ENCODE assay signal across 17 cellular contexts in genomic region chrX:43552166-43552565, GRCh38.
DNase-seq lines count a peak whose midpoint lies in the region; ATAC-seq, FAIRE-seq and TF ChIP-seq lines count a peak whose summit lies in the region.
"Had no signal": no experiment of that assay in that cellular context is flagged by ENCODE, and none has a peak within 500 bp of the region (broad histone marks: within the 10 kb centered on the region; RNA-seq: fewer than 3 reads in every experiment).

No MANE protein-coding gene starts in this region.

- no peak overlapping the region for H4K5ac ChIP-seq in H9 (ENCODE audit: insufficient read length, low read depth, low read length)

- peaks cover 40 to 49% of the 10 kb centered on the region in 2 experiments for H3K4me1 Mint-ChIP-seq in H9
- H3K4me1 Mint-ChIP-seq in activated CD4-positive, alpha-beta memory T cell treated with anti-CD3 and anti-CD28 coated beads, Interleukin-2, amount 10 ng/mL, durations not matched to agents 7 days and 5 days, result peaks cover 1% of the 10 kb centered on the region

- TF ChIP-seq CTCF in H9 (conservative IDR thresholded peaks at IDR 0.05) (no peak), RWPE2 (IDR thresholded peaks at IDR 0.05; ENCODE audit: poor library complexity, severe bottlenecking) (no peak), pancreas (IDR thresholded peaks at IDR 0.05) (no peak), right atrium auricular region (IDR thresholded peaks at IDR 0.05) (no peak)

- no peaks in the 10 kb centered on the region for H3K79me2 ChIP-seq in H9 (ENCODE audit: insufficient read depth, low read length)

- no peak overlapping the region for H2BK15ac ChIP-seq in H9 (ENCODE audit: low read depth, low read length)

- no peak overlapping the region for H3K4me3 Mint-ChIP-seq in H9
- H3K4me3 Mint-ChIP-seq in activated CD4-positive, alpha-beta memory T cell treated with anti-CD3 and anti-CD28 coated beads, Interleukin-2, amount 10 ng/mL, durations not matched to agents 7 days and 5 days, result no peak overlapping the region
- H3K4me3 Mint-ChIP-seq: activated CD8-positive, alpha-beta T cell treated with anti-CD3 and anti-CD28 coated beads for 36 hours; stimulated activated memory B cell treated with anti-CD40 and anti-IgM and Interleukin-4, amounts not matched to agents 10 μg/mL and 1 μg/mL and 100 μg/mL, for 72 hours had no signal

- H2BK12ac ChIP-seq in H9 (ENCODE audit: insufficient read length, low read depth, low read length), result no peak overlapping the region

- H3K27ac Mint-ChIP-seq in H9, result 0 out of 7 replicates have a peak overlapping the region, but pooled peaks of 1 of the 3 experiments have one; percentile 88
- H3K27ac Mint-ChIP-seq in activated CD4-positive, alpha-beta memory T cell treated with anti-CD3 and anti-CD28 coated beads, Interleukin-2, amount 10 ng/mL, durations not matched to agents 7 days and 5 days, result no peak overlapping the region
- H3K27ac Mint-ChIP-seq: activated CD8-positive, alpha-beta T cell treated with anti-CD3 and anti-CD28 coated beads for 36 hours; stimulated activated memory B cell treated with anti-CD40 and anti-IgM and Interleukin-4, amounts not matched to agents 10 μg/mL and 1 μg/mL and 100 μg/mL, for 72 hours had no signal

- no peak overlapping the region for H4K91ac ChIP-seq in H9 (ENCODE audit: insufficient read length, low read depth, low read length)

- H3K56ac ChIP-seq in H9 (ENCODE audit: insufficient read length, low read depth, low read length), result no peak overlapping the region

- intact Hi-C loops in pancreas (cut with DNase I), result no loop called here

- no peak overlapping the region for H4K8ac ChIP-seq in H9 (replicated peaks; ENCODE audit: insufficient read length, low read depth, low read length)

- H3K18ac ChIP-seq in H9 (ENCODE audit: insufficient read length, low read depth, low read length), result no peak overlapping the region

- H3K9me3 Mint-ChIP-seq in H9, result peaks cover 4 to 55% of the 10 kb centered on the region in 2 experiments
- H3K9me3 Mint-ChIP-seq in activated CD4-positive, alpha-beta memory T cell treated with anti-CD3 and anti-CD28 coated beads, Interleukin-2, amount 10 ng/mL, durations not matched to agents 7 days and 5 days, result no peaks in the 10 kb centered on the region
- H3K9me3 Mint-ChIP-seq: activated CD8-positive, alpha-beta T cell treated with anti-CD3 and anti-CD28 coated beads for 36 hours had no signal

- CTCF ChIA-PET in activated CD4-positive, alpha-beta memory T cell treated with anti-CD3 and anti-CD28 coated beads, Interleukin-2, amount 10 ng/mL, durations not matched to agents 7 days and 5 days (lab: Charles Lee), result no interaction called here

- ATAC-seq in RWPE2 (ENCODE audit: low read depth) (peak; percentile 94), pancreas (peak; percentile 80 to 88 (median 83))
- ATAC-seq: activated CD8-positive, alpha-beta T cell treated with anti-CD3 and anti-CD28 coated beads for 36 hours; stimulated activated memory B cell treated with anti-CD40 and anti-IgM and Interleukin-4, amounts not matched to agents 10 μg/mL and 1 μg/mL and 100 μg/mL, for 72 hours had no signal

- no peaks in the 10 kb centered on the region for H3K27me3 Mint-ChIP-seq in H9 (ENCODE audit: low read depth)
- no peaks in the 10 kb centered on the region for H3K27me3 Mint-ChIP-seq in activated CD4-positive, alpha-beta memory T cell treated with anti-CD3 and anti-CD28 coated beads, Interleukin-2, amount 10 ng/mL, durations not matched to agents 7 days and 5 days
- H3K27me3 Mint-ChIP-seq: activated CD8-positive, alpha-beta T cell treated with anti-CD3 and anti-CD28 coated beads for 36 hours; stimulated activated memory B cell treated with anti-CD40 and anti-IgM and Interleukin-4, amounts not matched to agents 10 μg/mL and 1 μg/mL and 100 μg/mL, for 72 hours had no signal

- peaks cover 0 to 13% (median 12%) of the 10 kb centered on the region in 3 experiments; a peak in 4 of 7 replicates for H3K36me3 Mint-ChIP-seq in H9 (ENCODE audit: insufficient read depth in 1 of 3, low read depth in 3 of 3)
- no peaks in the 10 kb centered on the region for H3K36me3 Mint-ChIP-seq in activated CD4-positive, alpha-beta memory T cell treated with anti-CD3 and anti-CD28 coated beads, Interleukin-2, amount 10 ng/mL, durations not matched to agents 7 days and 5 days (ENCODE audit: low read depth)
- H3K36me3 Mint-ChIP-seq: stimulated activated memory B cell treated with anti-CD40 and anti-IgM and Interleukin-4, amounts not matched to agents 10 μg/mL and 1 μg/mL and 100 μg/mL, for 72 hours had no signal

- POLR2A ChIA-PET in activated CD4-positive, alpha-beta memory T cell treated with anti-CD3 and anti-CD28 coated beads, Interleukin-2, amount 10 ng/mL, durations not matched to agents 7 days and 5 days (lab: Charles Lee), result no interaction called here

- H2BK5ac ChIP-seq in H9 (ENCODE audit: insufficient read length, low read length), result no peak overlapping the region

- peak; percentile 91 for FAIRE-seq in pancreas (lab: Jason Lieb, UNC)

- DNase-seq in H9 (no peak), RWPE2 (ENCODE audit: low spot score) (no peak), glomerular visceral epithelial cell (ENCODE audit: extremely low spot score) (peak; percentile 57), pancreas (no peak), NOMO-1 treated with DMSO at 0.1 percent for 48 hours (lab: John Stamatoyannopoulos, UW; ENCODE audit: unreplicated experiment) (no peak), NK-92 (lab: John Stamatoyannopoulos, UW; ENCODE audit: unreplicated experiment) (no peak), right atrium auricular region (ENCODE audit: low spot score) (no peak)
- DNase-seq in activated CD4-positive, alpha-beta memory T cell treated with anti-CD3 and anti-CD28 coated beads, Interleukin-2, amount 10 ng/mL, durations not matched to agents 7 days and 5 days, result no peak
- DNase-seq: activated CD8-positive, alpha-beta T cell treated with anti-CD3 and anti-CD28 coated beads for 36 hours; activated effector memory CD4-positive, alpha-beta T cell treated with Interleukin-2 at 50 U/mL for 16 hours; BE2C; NCI-H1417 treated with DMSO at 0.1 percent for 48 hours; NCI-H446 had no signal

- H3K23ac ChIP-seq in H9 (ENCODE audit: insufficient read length, low read depth, low read length), result no peak overlapping the region

- H2AK5ac ChIP-seq in H9 (ENCODE audit: insufficient read length, low read length), result no peak overlapping the region

- H3K36me3 ChIP-seq in RWPE2 (ENCODE audit: low read depth) (no peaks in the 10 kb centered on the region), pancreas (no peaks in the 10 kb centered on the region), right atrium auricular region (no peaks in the 10 kb centered on the region)
- H3K36me3 ChIP-seq: ascending aorta, BE2C, HAP-1 had no signal

- H2BK120ac ChIP-seq in H9 (ENCODE audit: low read depth, low read length, poor library complexity, severe bottlenecking), result no peak overlapping the region

- no peak overlapping the region for H3K14ac ChIP-seq in H9 (ENCODE audit: insufficient read depth, low read length)

- H3K9me3 ChIP-seq in H9 (ENCODE audit: control insufficient read depth, low read depth, low read length), result no peaks in the 10 kb centered on the region
- no peaks in the 10 kb centered on the region for H3K9me3 ChIP-seq in RWPE2 (ENCODE audit: severe bottlenecking)
- no peaks in the 10 kb centered on the region for H3K9me3 ChIP-seq in pancreas
- H3K9me3 ChIP-seq in right atrium auricular region, result no peaks in the 10 kb centered on the region
- H3K9me3 ChIP-seq: ascending aorta, BE2C, HAP-1 had no signal

- H3K27me3 ChIP-seq in H9 (ENCODE audit: insufficient read depth, low read length), result no peaks in the 10 kb centered on the region
- no peaks in the 10 kb centered on the region for H3K27me3 ChIP-seq in RWPE2 (ENCODE audit: insufficient read depth, poor library complexity, severe bottlenecking)
- H3K27me3 ChIP-seq in pancreas, result peaks cover 0 to 1% (median 0%) of the 10 kb centered on the region in 4 donors
- H3K27me3 ChIP-seq in right atrium auricular region, result no peaks in the 10 kb centered on the region
- H3K27me3 ChIP-seq: ascending aorta, BE2C had no signal

- H4K20me1 ChIP-seq in H9 (ENCODE audit: control insufficient read depth, insufficient read depth, insufficient read length), result no peaks in the 10 kb centered on the region

- no peaks in the 10 kb centered on the region for H3K23me2 ChIP-seq in H9 (ENCODE audit: insufficient read length, low read depth, low read length, poor library complexity, severe bottlenecking)

- no peak overlapping the region for H3K9ac ChIP-seq in H9 (ENCODE audit: extremely low read depth, insufficient read length, low read length)
- H3K9ac ChIP-seq: KMS-11 had no signal

- H3K4ac ChIP-seq in H9 (ENCODE audit: low read depth, low read length), result no peak overlapping the region

- H3K4me1 ChIP-seq in H9 (ENCODE audit: insufficient read depth, low read length) (no peaks in the 10 kb centered on the region), RWPE2 (ENCODE audit: insufficient read depth, poor library complexity, severe bottlenecking) (peaks cover 11% of the 10 kb centered on the region), pancreas (peaks cover 0 to 4% (median 0%) of the 10 kb centered on the region in 3 donors), right atrium auricular region (no peaks in the 10 kb centered on the region)
- H3K4me1 ChIP-seq: ascending aorta, BE2C, HAP-1 had no signal

- no peaks in the 10 kb centered on the region for H3K79me1 ChIP-seq in H9 (ENCODE audit: insufficient read depth, low read depth, low read length, poor library complexity, severe bottlenecking)

- H2BK20ac ChIP-seq in H9 (ENCODE audit: low read depth, low read length, poor library complexity, severe bottlenecking), result no peak overlapping the region

- H3T11ph ChIP-seq in H9 (ENCODE audit: low read length), result no peak overlapping the region

- H3K4me2 ChIP-seq in H9 (ENCODE audit: insufficient read depth, insufficient read length, low read length), result no peak overlapping the region
- H3K4me2 ChIP-seq: KMS-11 had no signal

- H3K27ac ChIP-seq in H9 (ENCODE audit: insufficient read length, low read depth, low read length) (no peak overlapping the region), RWPE2 (ENCODE audit: poor library complexity, severe bottlenecking) (no peak overlapping the region), pancreas (no peak overlapping the region), right atrium auricular region (no peak overlapping the region)
- H3K27ac ChIP-seq: KMS-11 had no signal

- no peak overlapping the region for H3K4me3 ChIP-seq in RWPE2 (ENCODE audit: severe bottlenecking)
- no peak overlapping the region for H3K4me3 ChIP-seq in pancreas
- H3K4me3 ChIP-seq in right atrium auricular region, result no peak overlapping the region
- H3K4me3 ChIP-seq: ascending aorta, HAP-1 had no signal

- H2AFZ ChIP-seq in H9 (ENCODE audit: low read length), result peak overlapping the region; percentile 16

- no CpG with 5 or more reads among the region's 2 CpGs for WGBS in H9 (ENCODE audit: extremely low coverage, insufficient read length, low lambda C conversion rate)
- WGBS in pancreas, 2 donors, result 12 to 14% methylated on average over 2 of the region's 2 CpGs
